ENCODE assay signal across 19 cellular contexts in genomic region chr6:75503291-75503690, GRCh38. TPM values are rescaled to one million over a fixed set of nuclear protein-coding genes. Genes with fewer than 3 reads are reported as not detected.
DNase-seq lines count a peak whose midpoint lies in the region; ATAC-seq, FAIRE-seq and TF ChIP-seq lines count a peak whose summit lies in the region.
"Had no signal": no experiment of that assay in that cellular context is flagged by ENCODE, and none has a peak within 500 bp of the region (broad histone marks: within the 10 kb centered on the region; RNA-seq: fewer than 3 reads in every experiment).

No MANE protein-coding gene starts in this region.

- H2AK5ac ChIP-seq in H1 (ENCODE audit: low read depth, low read length), result no peak overlapping the region
- no peak overlapping the region for H2AK5ac ChIP-seq in mesendoderm (ENCODE audit: low read length)

- peaks cover 0 to 4% of the 10 kb centered on the region in 2 experiments for H3K36me3 ChIP-seq in SK-N-SH (replicated peaks in 1 of 2; ENCODE audit: control insufficient read depth in 1 of 2, insufficient read depth in 2 of 2, low read length in 1 of 2)
- no peaks in the 10 kb centered on the region; a peak in 1 of 8 replicates for H3K36me3 ChIP-seq in H1 (ENCODE audit: control insufficient read depth in 2 of 4, insufficient read depth in 4 of 4, low read length in 3 of 4)
- H3K36me3 ChIP-seq in mesendoderm (ENCODE audit: control insufficient read depth, insufficient read depth, low read length), result no peaks in the 10 kb centered on the region

- H3K9me3 ChIP-seq in SK-N-SH, result no peaks in the 10 kb centered on the region
- H3K9me3 ChIP-seq in H1 (ENCODE audit: insufficient read depth in 2 of 2, low read depth in 1 of 2, low read length in 1 of 2), result no peaks in the 10 kb centered on the region

- no peak for TF ChIP-seq EP300 in SK-N-SH (IDR thresholded peaks at IDR 0.05; ENCODE audit: borderline replicate concordance in 1 of 2, low read depth in 1 of 2, low read length in 1 of 2)
- TF ChIP-seq EP300 in H1 (IDR thresholded peaks at IDR 0.05; ENCODE audit: borderline replicate concordance in 1 of 2, low read depth in 2 of 2, low read length in 2 of 2), result no peak

- H3K4me3 ChIP-seq in SK-N-SH (ENCODE audit: low read depth in 2 of 2, low read length in 1 of 2), result no peak overlapping the region
- H3K4me3 ChIP-seq in H1 (ENCODE audit: extremely low read depth in 1 of 4, insufficient read depth in 2 of 4, low read depth in 3 of 4, low read length in 4 of 4), result no peak overlapping the region
- H3K4me3 ChIP-seq in mesendoderm (ENCODE audit: low read length), result no peak overlapping the region

- no peaks in the 10 kb centered on the region for H4K20me1 ChIP-seq in SK-N-SH (ENCODE audit: insufficient read depth)
- H4K20me1 ChIP-seq in H1 (replicated peaks in 1 of 2; ENCODE audit: control insufficient read depth in 1 of 2, insufficient read depth in 2 of 2, low read length in 2 of 2), result no peaks in the 10 kb centered on the region

- H3K79me2 ChIP-seq in SK-N-SH (ENCODE audit: insufficient read depth), result no peaks in the 10 kb centered on the region
- no peaks in the 10 kb centered on the region for H3K79me2 ChIP-seq in H1 (ENCODE audit: control insufficient read depth in 1 of 2, insufficient read depth in 2 of 2, low read length in 2 of 2)
- no peaks in the 10 kb centered on the region for H3K79me2 ChIP-seq in mesendoderm (ENCODE audit: control insufficient read depth, insufficient read depth, low read length)

- no peak for ATAC-seq in GM19397 (IDR thresholded peaks at IDR 0.05; ENCODE audit: unreplicated experiment)
- ATAC-seq: Panc1, Right ventricle myocardium inferior had no signal

- H4K5ac ChIP-seq in H1 (ENCODE audit: insufficient read length, low read depth, low read length) (no peak overlapping the region), mesendoderm (ENCODE audit: low read length) (no peak overlapping the region)

- 66% methylated on average over 2 of the region's 2 CpGs for WGBS in SK-N-SH (ENCODE audit: low lambda C conversion rate)
- WGBS in H1 (ENCODE audit: extremely low coverage in 1 of 2, insufficient coverage in 1 of 2, insufficient read length in 1 of 2, insufficient replicate concordance in 2 of 2, low coverage in 1 of 2, low lambda C conversion rate in 2 of 2, missing lambda C conversion rate in 1 of 2), 2 experiments, result 93% methylated on average over 2 of the region's 2 CpGs; no CpG with 5 or more reads in 1 of the 2 experiments
- no CpG with 5 or more reads among the region's 2 CpGs for WGBS in mesendoderm (ENCODE audit: extremely low coverage, insufficient coverage, low lambda C conversion rate)

- peaks cover 4% of the 10 kb centered on the region for H3F3A ChIP-seq in SK-N-SH (replicated peaks; ENCODE audit: insufficient read depth)

- H3K4ac ChIP-seq in H1 (replicated peaks; ENCODE audit: insufficient read length, low read depth, low read length) (no peak overlapping the region), mesendoderm (ENCODE audit: low read depth, low read length) (no peak overlapping the region)

- H3K4me1 ChIP-seq in SK-N-SH (ENCODE audit: control insufficient read depth in 1 of 2, insufficient read depth in 2 of 2, low read depth in 1 of 2, low read length in 1 of 2), result peaks cover 0 to 8% of the 10 kb centered on the region in 2 experiments; a peak in 1 of 4 replicates
- H3K4me1 ChIP-seq in H1 (replicated peaks in 1 of 4; ENCODE audit: control insufficient read depth in 3 of 4, insufficient read depth in 4 of 4, low read length in 3 of 4), result no peaks in the 10 kb centered on the region; a peak in 1 of 7 replicates
- no peaks in the 10 kb centered on the region for H3K4me1 ChIP-seq in mesendoderm (ENCODE audit: control insufficient read depth, low read depth, low read length)

- H2BK15ac ChIP-seq in H1 (ENCODE audit: low read length), result no peak overlapping the region
- no peak overlapping the region for H2BK15ac ChIP-seq in mesendoderm (replicated peaks; ENCODE audit: low read depth)

- H3K14ac ChIP-seq in H1 (ENCODE audit: insufficient read length), result no peak overlapping the region

- no peaks in the 10 kb centered on the region for H3K9me2 ChIP-seq in SK-N-SH

- H2BK5ac ChIP-seq in H1 (ENCODE audit: low read depth, low read length) (no peak overlapping the region), mesendoderm (ENCODE audit: low read length) (no peak overlapping the region)

- POLR2A ChIA-PET in SK-N-SH (lab: Yijun Ruan, JAX) (no interaction called here), H1 (lab: Charles Lee; ENCODE audit: partially characterized antibody) (no interaction called here)

- no peak overlapping the region for H3K9ac ChIP-seq in SK-N-SH
- no peak overlapping the region for H3K9ac ChIP-seq in H1 (replicated peaks in 1 of 4; ENCODE audit: extremely low read depth in 1 of 4, low read depth in 3 of 4, low read length in 3 of 4)
- H3K9ac ChIP-seq in mesendoderm (ENCODE audit: low read length), result no peak overlapping the region

- DNase-seq in EH (ENCODE audit: low read depth), result peak; percentile 42
- DNase-seq in SK-N-SH, result no peak
- no peak for DNase-seq in H1 (ENCODE audit: low read depth in 1 of 2, low spot score in 2 of 2)
- peak; percentile 9 for DNase-seq in mesendoderm
- DNase-seq in activated T-cell treated with anti-CD3 and anti-CD28 coated beads for 4 hours, result no peak
- DNase-seq in iPS-NIHi7 (ENCODE audit: extremely low spot score), result no peak
- no peak for DNase-seq in retina
- DNase-seq: DMS79, GDM1, H9, Kasumi-1, NCI-H1105 treated with DMSO at 0.1 percent for 48 hours, NCI-H1930, NCI-H2171 treated with DMSO at 0.1 percent for 48 hours, NCI-H82 had no signal

- CTCF ChIA-PET in SK-N-SH (lab: Yijun Ruan, JAX), result interaction anchor here (1.2 kb wide), 1 partner anchor 236 kb away, joined by 5 read pairs; no protein-coding TSS in a partner anchor
- CTCF ChIA-PET in H1 (lab: Charles Lee; ENCODE audit: partially characterized antibody), result interaction anchor here (1.0 to 2.8 kb wide), 4 partner anchors 14 to 1412 kb away, joined by 3 to 24 read pairs (median 4); no protein-coding TSS in a partner anchor

- no peak for TF ChIP-seq POLR2A in H1 (IDR thresholded peaks at IDR 0.05; ENCODE audit: control extremely low read depth in 1 of 2, low read depth in 2 of 2, low read length in 2 of 2)

- TF ChIP-seq RAD21 in SK-N-SH (IDR thresholded peaks at IDR 0.05; ENCODE audit: low read length), result no peak
- TF ChIP-seq RAD21 in H1 (IDR thresholded peaks at IDR 0.05 in 1 of 2, conservative IDR thresholded peaks at IDR 0.05 in 1 of 2; ENCODE audit: low read depth in 2 of 2, low read length in 2 of 2), result no peak

- H3K27ac ChIP-seq in SK-N-SH (ENCODE audit: low read depth in 2 of 2, low read length in 1 of 2) (0 out of 4 replicates have a peak overlapping the region, but pooled peaks of 1 of the 2 experiments have one; percentile 17), H1 (ENCODE audit: low read depth, low read length) (no peak overlapping the region), mesendoderm (ENCODE audit: low read depth, low read length) (no peak overlapping the region)

- H4K8ac ChIP-seq in H1 (ENCODE audit: extremely low read depth, insufficient read depth, low read length), result no peak overlapping the region
- no peak overlapping the region for H4K8ac ChIP-seq in mesendoderm (ENCODE audit: low read depth, low read length)

- no peak overlapping the region for H3K23ac ChIP-seq in H1 (ENCODE audit: insufficient read length)
- H3K23ac ChIP-seq in mesendoderm (ENCODE audit: low read length), result no peak overlapping the region

- no peak for TF ChIP-seq CTCF in SK-N-SH (IDR thresholded peaks at IDR 0.05)
- no peak for TF ChIP-seq CTCF in H1 (IDR thresholded peaks at IDR 0.05; ENCODE audit: control extremely low read depth in 1 of 3, insufficient read depth in 1 of 3, low read depth in 1 of 3, low read length in 3 of 3)

- H2BK120ac ChIP-seq in H1 (replicated peaks; ENCODE audit: low read depth, low read length), result no peak overlapping the region
- no peak overlapping the region for H2BK120ac ChIP-seq in mesendoderm (ENCODE audit: low read depth, low read length)

- no peak for FAIRE-seq in H1 (lab: Jason Lieb, UNC)

- no peak overlapping the region for H4K91ac ChIP-seq in H1 (replicated peaks; ENCODE audit: insufficient read length, low read length)

- H3K4me2 ChIP-seq in SK-N-SH (peak overlapping the region; percentile 12; the same call in 1 of the 2 replicates), H1 (ENCODE audit: insufficient read depth in 1 of 2, low read depth in 2 of 2, low read length in 2 of 2) (no peak overlapping the region), mesendoderm (ENCODE audit: low read length) (no peak overlapping the region)

- H3K79me1 ChIP-seq in H1 (ENCODE audit: low read depth, low read length) (no peaks in the 10 kb centered on the region), mesendoderm (ENCODE audit: low read length) (no peaks in the 10 kb centered on the region)

- H3K23me2 ChIP-seq in H1 (ENCODE audit: low read depth, low read length), result no peaks in the 10 kb centered on the region

- H3K56ac ChIP-seq in H1 (replicated peaks; ENCODE audit: insufficient read length, low read depth, low read length) (no peak overlapping the region), mesendoderm (ENCODE audit: low read length) (no peak overlapping the region)

- no peak overlapping the region for H2BK12ac ChIP-seq in H1 (ENCODE audit: low read depth, low read length)

- H2BK20ac ChIP-seq in H1 (ENCODE audit: low read length), result no peak overlapping the region

- no peaks in the 10 kb centered on the region for H3K27me3 ChIP-seq in SK-N-SH (ENCODE audit: insufficient read depth)
- no peaks in the 10 kb centered on the region for H3K27me3 ChIP-seq in H1 (replicated peaks in 1 of 4; ENCODE audit: control insufficient read depth in 3 of 4, extremely low read depth in 1 of 4, insufficient read depth in 3 of 4, low read length in 3 of 4)
- no peaks in the 10 kb centered on the region for H3K27me3 ChIP-seq in mesendoderm (ENCODE audit: insufficient read depth, low read length, poor library complexity)

- H2AFZ ChIP-seq in SK-N-SH (ENCODE audit: low read depth), result peak overlapping the region; percentile 69; the same call in 1 of the 2 replicates
- peak overlapping the region; percentile 48 for H2AFZ ChIP-seq in H1 (ENCODE audit: low read length)

- H3K18ac ChIP-seq in H1 (ENCODE audit: extremely low read depth, low read length) (no peak overlapping the region), mesendoderm (ENCODE audit: low read length) (no peak overlapping the region)

RNA-seq across cellular contexts. Expression of gene FILIP1, which starts 9.7 kb away (rescaled TPM):
- polyA plus RNA-seq in SK-N-SH (2012; rRNA removed), result 0.03 TPM in 2 replicates
- 0.03 and 0.05 TPM in 2 replicates for polyA plus RNA-seq in SK-N-SH (2012; cell fraction: cytosol; rRNA removed)
- polyA plus RNA-seq in SK-N-SH (2012; cell fraction: nucleus; rRNA removed), result 0.06 and 0.07 TPM in 2 replicates
- 5.0 and 5.7 TPM in 2 replicates for total RNA-seq in H1 (2021; fragmentation: NEBNext Ultra II Directional; extraction: Animal tissue kit (Norgen Biotek cat#: 25700))
- polyA plus RNA-seq in H1 (2011; rRNA removed), result 2.0 and 2.4 TPM in 2 replicates
- polyA plus RNA-seq in H1 (2011; cell fraction: cytosol; rRNA removed), result 4.7 TPM
- polyA plus RNA-seq in H1 (2011; cell fraction: nucleus; rRNA removed), result 8.2 TPM
- 2.8 to 4.3 TPM (median 4.0 TPM) in 4 replicates for polyA plus RNA-seq in H1 (2012, experiment 1 of 2)
- polyA plus RNA-seq in H1 (2012, experiment 2 of 2), result 0.10 TPM
- polyA plus RNA-seq in H1 (2013, experiment 1 of 2), result 5.2 TPM
- polyA plus RNA-seq in H1 (2013, experiment 2 of 2), result 4.2 TPM
- 5.4 and 10.6 TPM in 2 replicates for polyA minus RNA-seq in H1 (2011; rRNA and poly(A)+ RNA removed)
- polyA minus RNA-seq in H1 (2011; cell fraction: cytosol; rRNA and poly(A)+ RNA removed), result 3.6 TPM
- polyA minus RNA-seq in H1 (2011; cell fraction: nucleus; rRNA and poly(A)+ RNA removed), result 13.5 TPM
- polyA plus RNA-seq in mesendoderm (2013, experiment 1 of 2), result 2.2 TPM
- 2.4 TPM for polyA plus RNA-seq in mesendoderm (2013, experiment 2 of 2)
- total RNA-seq: NCI-H460 had no signal

Comparison
In these comparisons a context has a peak if more than half of its experiments do, and no peak if none do; other contexts are left out.
1. DNase-seq: peak in EH (single experiment) and mesendoderm (single experiment); none in SK-N-SH (single experiment), H1 (0 of 2), activated T-cell treated with anti-CD3 and anti-CD28 coated beads for 4 hours (single experiment), iPS-NIHi7 (single experiment) and retina (single experiment).